In genomic region chr18:78932281-78932680, GRCh38 we compare ENCODE assay signal across 22 cellular contexts. TPM values are rescaled to one million over a fixed set of nuclear protein-coding genes. Genes with fewer than 3 reads are reported as not detected.
A peak's percentile ranks its signal among the peaks of the same experiment; 100 is the strongest.
DNase-seq lines count a peak whose midpoint lies in the region; ATAC-seq, FAIRE-seq and TF ChIP-seq lines count a peak whose summit lies in the region.
"Had no signal": no experiment of that assay in that cellular context is flagged by ENCODE, and none has a peak within 500 bp of the region (broad histone marks: within the 10 kb centered on the region; RNA-seq: fewer than 3 reads in every experiment).

No MANE protein-coding gene starts in this region.

- H3K4me2 ChIP-seq in neuronal stem cell (ENCODE audit: insufficient read depth, low read length, poor library complexity, severe bottlenecking) = no peak overlapping the region

- no peak overlapping the region for H4K8ac ChIP-seq in neuronal stem cell (ENCODE audit: low read depth, low read length)

- no peak overlapping the region for H3K9ac ChIP-seq in kidney (ENCODE audit: low read length in 2 of 2)
- no peak overlapping the region for H3K9ac ChIP-seq in neuronal stem cell (ENCODE audit: low read depth, low read length, poor library complexity)

- no peak overlapping the region for H3K4ac ChIP-seq in neuronal stem cell (ENCODE audit: low read length)

- DNase-seq in chondrocyte (ENCODE audit: low spot score) (peak; percentile 69), kidney (peak; percentile 57), neuronal stem cell (ENCODE audit: low spot score) (no peak), NCI-H2196 (lab: John Stamatoyannopoulos, UW; ENCODE audit: unreplicated experiment) (no peak)
- DNase-seq: ACHN; BE2C; C1 segment of cervical spinal cord; CD4-positive, CD25-positive, alpha-beta regulatory T cell; CD8-positive, alpha-beta memory T cell; COR-L47; DMS 273 treated with DMSO at 0.1 percent for 48 hours; DMS53; DND-41; EL had no signal

- peak overlapping the region; percentile 15 for H3K18ac ChIP-seq in neuronal stem cell (ENCODE audit: low read length)

- intact Hi-C loops in kidney (cut with DNase I) = no loop called here

- H3K4me3 Mint-ChIP-seq in chondrocyte (ENCODE audit: unreplicated experiment) = no peak overlapping the region
- H3K4me3 Mint-ChIP-seq: CD8-positive, alpha-beta memory T cell had no signal

- H3K4me3 ChIP-seq in kidney (ENCODE audit: low read length in 2 of 2) (no peak overlapping the region), neuronal stem cell (ENCODE audit: low read length in 2 of 2) (no peak overlapping the region)
- H3K4me3 ChIP-seq: HAP-1 had no signal

- no peak for FAIRE-seq in kidney (lab: Jason Lieb, UNC)
- FAIRE-seq: A204.1, GM12891, GM18507 had no signal

- no peaks in the 10 kb centered on the region for H3K79me1 ChIP-seq in neuronal stem cell (ENCODE audit: low read depth, low read length)

- no peaks in the 10 kb centered on the region for H3K9me3 ChIP-seq in kidney (ENCODE audit: control insufficient read depth in 1 of 2, low read length in 2 of 2)
- no peaks in the 10 kb centered on the region for H3K9me3 ChIP-seq in neuronal stem cell (replicated peaks in 1 of 2; ENCODE audit: control insufficient read depth in 2 of 2, insufficient read depth in 1 of 2, low read depth in 1 of 2, low read length in 2 of 2)
- H3K9me3 ChIP-seq: BE2C, HAP-1 had no signal

- no peak overlapping the region for H2BK15ac ChIP-seq in neuronal stem cell (ENCODE audit: low read length)

- H3K36me3 ChIP-seq in kidney (ENCODE audit: control insufficient read depth in 1 of 2, insufficient read depth in 2 of 2, low read length in 2 of 2) (no peaks in the 10 kb centered on the region), neuronal stem cell (replicated peaks in 1 of 2; ENCODE audit: control insufficient read depth in 2 of 2, insufficient read depth in 2 of 2, low read length in 2 of 2) (no peaks in the 10 kb centered on the region)
- H3K36me3 ChIP-seq: BE2C, HAP-1 had no signal

- ATAC-seq in GM18505 (IDR thresholded peaks at IDR 0.05; ENCODE audit: unreplicated experiment) (no peak), GM21528 (IDR thresholded peaks at IDR 0.05; ENCODE audit: low FRiP score, unreplicated experiment) (no peak)

- no peak overlapping the region for H2BK5ac ChIP-seq in neuronal stem cell (ENCODE audit: low read length)

- no peak for TF ChIP-seq CTCF in chondrocyte (IDR thresholded peaks at IDR 0.05)
- TF ChIP-seq CTCF in kidney (IDR thresholded peaks at IDR 0.05; ENCODE audit: borderline replicate concordance, extremely low read depth, insufficient read depth) = no peak

- H3K14ac ChIP-seq in neuronal stem cell (ENCODE audit: low read length) = no peak overlapping the region

- H3K4me1 ChIP-seq in kidney (ENCODE audit: control insufficient read depth in 1 of 2, insufficient read depth in 1 of 2, low read depth in 1 of 2, low read length in 2 of 2) (no peaks in the 10 kb centered on the region), neuronal stem cell (ENCODE audit: control insufficient read depth in 2 of 2, insufficient read depth in 1 of 2, low read depth in 1 of 2, low read length in 2 of 2) (peaks cover 0 to 3% of the 10 kb centered on the region in 2 donors)
- H3K4me1 ChIP-seq: BE2C, HAP-1 had no signal

- no peak overlapping the region for H2AK5ac ChIP-seq in neuronal stem cell (ENCODE audit: low read depth, low read length)

- no peaks in the 10 kb centered on the region for H3K36me3 Mint-ChIP-seq in chondrocyte (ENCODE audit: low read depth)
- H3K36me3 Mint-ChIP-seq: CD4-positive, CD25-positive, alpha-beta regulatory T cell; CD8-positive, alpha-beta memory T cell had no signal

- H3K9me3 Mint-ChIP-seq in chondrocyte (ENCODE audit: low read depth) = peaks cover 8% of the 10 kb centered on the region
- H3K9me3 Mint-ChIP-seq: CD8-positive, alpha-beta memory T cell had no signal

- no peak overlapping the region for H2BK120ac ChIP-seq in neuronal stem cell (ENCODE audit: low read depth, low read length)

- H3K27ac ChIP-seq in kidney (ENCODE audit: low read depth in 2 of 2, low read length in 2 of 2) = no peak overlapping the region
- no peak overlapping the region for H3K27ac ChIP-seq in neuronal stem cell (replicated peaks; ENCODE audit: low read length)

- H2BK12ac ChIP-seq in neuronal stem cell (ENCODE audit: low read length) = no peak overlapping the region

- H3K27me3 ChIP-seq in neuronal stem cell (ENCODE audit: control insufficient read depth in 3 of 3, insufficient read depth in 3 of 3, low read depth in 1 of 3, low read length in 3 of 3) = peaks cover 0 to 7% (median 0%) of the 10 kb centered on the region in 3 experiments

- no peak overlapping the region for H3K27ac Mint-ChIP-seq in chondrocyte (ENCODE audit: unreplicated experiment)
- H3K27ac Mint-ChIP-seq: CD4-positive, CD25-positive, alpha-beta regulatory T cell; CD8-positive, alpha-beta memory T cell had no signal

- no CpG with 5 or more reads among the region's 14 CpGs for WGBS in neuronal stem cell (ENCODE audit: extremely low coverage in 2 of 2, insufficient read length in 2 of 2, insufficient replicate concordance in 1 of 2), 2 donors

- no peaks in the 10 kb centered on the region for H3K4me1 Mint-ChIP-seq in chondrocyte (ENCODE audit: low read depth)
- H3K4me1 Mint-ChIP-seq: CD4-positive, CD25-positive, alpha-beta regulatory T cell; CD8-positive, alpha-beta memory T cell had no signal

- no peak for TF ChIP-seq POLR2A in GM18505 (IDR thresholded peaks at IDR 0.05; ENCODE audit: borderline replicate concordance, extremely low read depth, insufficient read depth, insufficient read length)

- no peak overlapping the region for H3K23ac ChIP-seq in neuronal stem cell (ENCODE audit: low read depth, low read length, poor library complexity)

- H4K91ac ChIP-seq in neuronal stem cell (ENCODE audit: low read depth, low read length, poor library complexity) = no peak overlapping the region

- no peak overlapping the region for H2AFZ ChIP-seq in neuronal stem cell (ENCODE audit: low read length)

- H3K27me3 Mint-ChIP-seq in chondrocyte (ENCODE audit: low read depth) = no peaks in the 10 kb centered on the region
- H3K27me3 Mint-ChIP-seq: CD4-positive, CD25-positive, alpha-beta regulatory T cell had no signal

RNA-seq across cellular contexts. Expression of gene SALL3, which starts 47.3 kb away (rescaled TPM):
- total RNA-seq in chondrocyte (not detected in 3 replicates), kidney (2.0 TPM)
- polyA plus RNA-seq in kidney (ENCODE audit: insufficient read depth, low read depth, low replicate concordance) = 5.5 TPM
- polyA plus RNA-seq in neuronal stem cell (2013, experiment 1 of 2) = 10.3 TPM
- polyA plus RNA-seq in neuronal stem cell (2013, experiment 2 of 2) = 10.9 TPM
- total RNA-seq: CD4-positive, CD25-positive, alpha-beta regulatory T cell; CD8-positive, alpha-beta memory T cell; G401; HT-29 had no signal
- polyA plus RNA-seq: CD4-positive, CD25-positive, alpha-beta regulatory T cell; CD8-positive, alpha-beta memory T cell had no signal

Comparison
In these comparisons a context has a peak if more than half of its experiments do, and no peak if none do; other contexts are left out.
1. DNase-seq: peak in chondrocyte (single experiment) and kidney (single experiment); none in neuronal stem cell (single experiment) and NCI-H2196 (single experiment).